Comparison of ENCODE assay signal across 10 cellular contexts in the genomic region with DNA sequence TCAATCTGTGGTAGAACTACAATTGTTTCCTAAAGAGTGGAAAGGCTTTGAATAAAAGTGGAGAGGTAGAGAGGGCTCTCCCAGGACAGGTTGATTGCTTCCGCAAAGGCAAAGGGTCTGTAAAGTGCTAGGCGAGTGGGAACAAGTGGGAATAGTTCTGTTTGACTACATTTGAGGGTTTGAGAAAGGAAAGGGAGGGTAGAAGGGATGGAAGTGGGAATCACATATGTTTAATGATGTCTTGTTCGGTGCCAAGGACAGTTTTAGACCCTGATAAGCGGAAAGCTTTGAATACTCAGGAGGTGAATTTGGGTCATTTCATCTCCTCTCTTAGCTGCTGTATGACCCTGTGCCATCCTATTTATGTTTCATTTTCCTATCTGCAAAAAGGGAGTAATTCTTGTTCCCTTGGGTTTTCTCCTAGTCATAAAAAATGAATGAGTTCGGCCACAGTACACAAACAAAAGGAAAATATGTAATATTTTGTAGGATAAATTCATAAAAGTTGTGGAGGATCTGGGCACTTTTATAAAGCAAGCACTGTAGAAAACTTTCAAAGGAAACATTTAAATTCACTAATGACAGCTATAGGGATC. TPM values are rescaled to one million over a fixed set of nuclear protein-coding genes. Genes with fewer than 3 reads are reported as not detected.
DNase-seq lines count a peak whose midpoint lies in the region; ATAC-seq and TF ChIP-seq lines count a peak whose summit lies in the region.
"Had no signal": no experiment of that assay in that cellular context is flagged by ENCODE, and none has a peak within 500 bp of the region (broad histone marks: within the 10 kb centered on the region; RNA-seq: fewer than 3 reads in every experiment).

No MANE protein-coding gene starts in this region.

- peaks cover 10% of the 10 kb centered on the region for H4K20me1 ChIP-seq in Loucy (ENCODE audit: insufficient read depth, low read length, poor library complexity, severe bottlenecking)

- H3K4me3 ChIP-seq in CD8-positive, alpha-beta T cell (ENCODE audit: low read depth, low read length): no peak overlapping the region
- peak overlapping the region; percentile 92 for H3K4me3 ChIP-seq in Loucy (ENCODE audit: low read length, poor library complexity, severe bottlenecking)
- no peak overlapping the region for H3K4me3 ChIP-seq in coronary artery
- peak overlapping the region; percentile 74 for H3K4me3 ChIP-seq in neuron (ENCODE audit: low read length)

- POLR2A ChIA-PET in CD8-positive, alpha-beta T cell (lab: Charles Lee): interaction anchor here (0.6 to 5.4 kb wide), 3 partner anchors 118 to 1211 kb away, joined by 3 to 69 read pairs (median 6); no protein-coding TSS in a partner anchor

- H3K27ac Mint-ChIP-seq in CD8-positive, alpha-beta T cell: peak overlapping the region; percentile 88

- peaks cover 5% of the 10 kb centered on the region; the same call in 1 of the 2 replicates for H3F3A ChIP-seq in Loucy (ENCODE audit: low read depth)

- CTCF ChIA-PET in CD8-positive, alpha-beta T cell (lab: Charles Lee): interaction anchor here (1.0 to 11.3 kb wide), 5 partner anchors 8 to 148 kb away, joined by 3 to 396 read pairs (median 225); no protein-coding TSS in a partner anchor

- H3K4me1 Mint-ChIP-seq in CD8-positive, alpha-beta T cell (ENCODE audit: low read depth): peaks cover 27% of the 10 kb centered on the region

- no peak for ATAC-seq in CD8-positive, alpha-beta T cell
- no peak for ATAC-seq in GM18858 (IDR thresholded peaks at IDR 0.05; ENCODE audit: unreplicated experiment)
- no peak for ATAC-seq in activated CD4-positive, CD25-positive, alpha-beta regulatory T cell treated with anti-CD3 and anti-CD28 coated beads, Interleukin-2, amount 50 U/mL, for 24 hours

- peaks cover 18% of the 10 kb centered on the region for H3K36me3 ChIP-seq in CD8-positive, alpha-beta T cell (ENCODE audit: insufficient read depth, low read length)
- H3K36me3 ChIP-seq in Loucy (ENCODE audit: insufficient read depth, low read length) (peaks cover 5% of the 10 kb centered on the region; the same call in 1 of the 2 replicates), neuron (ENCODE audit: insufficient read depth, low read length) (peaks cover 10% of the 10 kb centered on the region)

- H3K9me3 ChIP-seq in CD8-positive, alpha-beta T cell (ENCODE audit: low read length): no peaks in the 10 kb centered on the region
- H3K9me3 ChIP-seq in Loucy (ENCODE audit: insufficient read depth, low read depth, low read length): no peaks in the 10 kb centered on the region
- H3K9me3 ChIP-seq in neuron (ENCODE audit: low read length): no peaks in the 10 kb centered on the region

- no peak overlapping the region for H3K27ac ChIP-seq in CD8-positive, alpha-beta T cell (ENCODE audit: low read depth, low read length)
- peak overlapping the region; percentile 97 to 99 for H3K27ac ChIP-seq in coronary artery

- DNase-seq in CD8-positive, alpha-beta T cell: no peak
- DNase-seq in coronary artery (ENCODE audit: low spot score) (no peak), superior temporal gyrus (ENCODE audit: extremely low spot score) (no peak), NCI-H524 (lab: John Stamatoyannopoulos, UW) (no peak)
- DNase-seq: activated CD4-positive, CD25-positive, alpha-beta regulatory T cell treated with anti-CD3 and anti-CD28 coated beads, Interleukin-2, amount 50 U/mL, for 72 hours; GOT3 had no signal

- H3K4me2 ChIP-seq in Loucy (ENCODE audit: low read depth, low read length, poor library complexity, severe bottlenecking): peak overlapping the region; percentile 89

- H3K4me3 Mint-ChIP-seq in CD8-positive, alpha-beta T cell: peak overlapping the region; percentile 92

- no peaks in the 10 kb centered on the region for H3K9me3 Mint-ChIP-seq in CD8-positive, alpha-beta T cell

- H3K4me1 ChIP-seq in CD8-positive, alpha-beta T cell (ENCODE audit: insufficient read depth, low read length): peaks cover 9% of the 10 kb centered on the region
- H3K4me1 ChIP-seq in Loucy (ENCODE audit: insufficient read depth, low read length, poor library complexity, severe bottlenecking): peaks cover 22% of the 10 kb centered on the region
- peaks cover 35% of the 10 kb centered on the region for H3K4me1 ChIP-seq in neuron (ENCODE audit: insufficient read depth, low read length)

- H2AFZ ChIP-seq in Loucy (ENCODE audit: low read length) (no peak overlapping the region), neuron (ENCODE audit: low read depth, low read length) (no peak overlapping the region)

- peaks cover 28% of the 10 kb centered on the region for H3K79me2 ChIP-seq in Loucy (ENCODE audit: insufficient read depth, low read length)

- H3K27me3 ChIP-seq in CD8-positive, alpha-beta T cell (ENCODE audit: insufficient read depth, low read length): no peaks in the 10 kb centered on the region
- H3K27me3 ChIP-seq in Loucy (ENCODE audit: insufficient read depth, low read length, poor library complexity, severe bottlenecking): no peaks in the 10 kb centered on the region
- no peaks in the 10 kb centered on the region for H3K27me3 ChIP-seq in neuron (ENCODE audit: insufficient read depth, low read length)

- peak overlapping the region; percentile 99 for H3K9ac ChIP-seq in Loucy (ENCODE audit: low read depth, low read length, poor library complexity, severe bottlenecking)

- no peaks in the 10 kb centered on the region for H3K9me2 ChIP-seq in Loucy (replicated peaks; ENCODE audit: low read depth, low read length)

- TF ChIP-seq CTCF in CD8-positive, alpha-beta T cell (IDR thresholded peaks at IDR 0.05): no peak
- TF ChIP-seq CTCF in Loucy (conservative IDR thresholded peaks at IDR 0.05; ENCODE audit: low read length) (no peak), coronary artery (IDR thresholded peaks at IDR 0.05) (no peak)

- H3K36me3 Mint-ChIP-seq in CD8-positive, alpha-beta T cell: peaks cover 22% of the 10 kb centered on the region

- H3K27me3 Mint-ChIP-seq in CD8-positive, alpha-beta T cell (ENCODE audit: low read depth): no peaks in the 10 kb centered on the region

- intact Hi-C loops in CD8-positive, alpha-beta T cell (cut with DNase I, micrococcal nuclease): loop anchor here in 1 of 2 experiments (2.0 kb wide), 2 partner anchors 89 to 265 kb away; a partner anchor contains a TSS

RNA-seq across cellular contexts. Expression of a gene that starts 1.7 kb away (rescaled TPM):
- 100 to 1,000 TPM; 125 TPM for total RNA-seq in CD8-positive, alpha-beta T cell

Comparison
In these comparisons a context has a peak if more than half of its experiments do, and no peak if none do; other contexts are left out.
1. H3K4me3 ChIP-seq: peak in Loucy (single experiment) and neuron (single experiment); none in CD8-positive, alpha-beta T cell (single experiment) and coronary artery (single experiment).